1 cellular context compared by ENCODE assay signal in the genomic region with DNA sequence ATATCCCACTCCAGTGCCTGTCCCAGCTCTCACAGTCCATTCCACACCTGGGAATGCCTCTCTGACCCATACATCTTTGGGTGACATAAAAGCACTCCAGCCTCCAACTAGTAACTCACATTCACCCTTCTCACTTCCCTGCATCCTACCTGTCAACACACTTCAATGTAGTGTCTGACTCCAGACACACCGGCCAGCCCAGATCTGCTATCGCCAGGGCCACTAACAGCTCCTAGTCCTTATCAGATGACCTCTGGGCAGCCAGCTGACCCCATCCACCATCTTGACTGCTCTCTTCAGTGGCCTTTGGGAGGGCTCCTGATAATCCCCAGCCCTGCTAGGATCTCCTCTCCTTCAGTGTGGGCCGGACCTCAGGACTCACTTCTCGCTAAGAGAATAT.
TF ChIP-seq lines count a peak whose summit lies in the region.

No MANE protein-coding gene starts in this region.

TF ChIP-seq in K562, 482 proteins besides CTCF, POLR2A, EP300 and RAD21 (continues in another document):
- no peak for TF ChIP-seq ZNF507 (tag; conservative IDR thresholded peaks at IDR 0.05)
- TF ChIP-seq, protein P1, sequence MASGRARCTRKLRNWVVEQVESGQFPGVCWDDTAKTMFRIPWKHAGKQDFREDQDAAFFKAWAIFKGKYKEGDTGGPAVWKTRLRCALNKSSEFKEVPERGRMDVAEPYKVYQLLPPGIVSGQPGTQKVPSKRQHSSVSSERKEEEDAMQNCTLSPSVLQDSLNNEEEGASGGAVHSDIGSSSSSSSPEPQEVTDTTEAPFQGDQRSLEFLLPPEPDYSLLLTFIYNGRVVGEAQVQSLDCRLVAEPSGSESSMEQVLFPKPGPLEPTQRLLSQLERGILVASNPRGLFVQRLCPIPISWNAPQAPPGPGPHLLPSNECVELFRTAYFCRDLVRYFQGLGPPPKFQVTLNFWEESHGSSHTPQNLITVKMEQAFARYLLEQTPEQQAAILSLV (tag; IDR thresholded peaks at IDR 0.05), result no peak
- no peak for TF ChIP-seq HSF4 (CRISPR knock-in tag; IDR thresholded peaks at IDR 0.05; ENCODE audit: borderline replicate concordance)
- no peak for TF ChIP-seq CBX2 (IDR thresholded peaks at IDR 0.05; ENCODE audit: insufficient read depth, low read length, poor library complexity, severe bottlenecking)
- TF ChIP-seq, protein P2, sequence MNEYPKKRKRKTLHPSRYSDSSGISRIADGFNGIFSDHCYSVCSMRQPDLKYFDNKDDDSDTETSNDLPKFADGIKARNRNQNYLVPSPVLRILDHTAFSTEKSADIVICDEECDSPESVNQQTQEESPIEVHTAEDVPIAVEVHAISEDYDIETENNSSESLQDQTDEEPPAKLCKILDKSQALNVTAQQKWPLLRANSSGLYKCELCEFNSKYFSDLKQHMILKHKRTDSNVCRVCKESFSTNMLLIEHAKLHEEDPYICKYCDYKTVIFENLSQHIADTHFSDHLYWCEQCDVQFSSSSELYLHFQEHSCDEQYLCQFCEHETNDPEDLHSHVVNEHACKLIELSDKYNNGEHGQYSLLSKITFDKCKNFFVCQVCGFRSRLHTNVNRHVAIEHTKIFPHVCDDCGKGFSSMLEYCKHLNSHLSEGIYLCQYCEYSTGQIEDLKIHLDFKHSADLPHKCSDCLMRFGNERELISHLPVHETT (CRISPR knock-in tag; conservative IDR thresholded peaks at IDR 0.05 in 1 of 2, IDR thresholded peaks at IDR 0.05 in 1 of 2), result no peak
- TF ChIP-seq CBX1 (IDR thresholded peaks at IDR 0.05; ENCODE audit: low read depth), result no peak
- no peak for TF ChIP-seq HDGF (IDR thresholded peaks at IDR 0.05)
- TF ChIP-seq NCOR1 (IDR thresholded peaks at IDR 0.05), result peak; percentile 18; the same call in 1 of the 2 replicates
- TF ChIP-seq ZNF133 (CRISPR knock-in tag; IDR thresholded peaks at IDR 0.05), result no peak
- TF ChIP-seq, protein P3, sequence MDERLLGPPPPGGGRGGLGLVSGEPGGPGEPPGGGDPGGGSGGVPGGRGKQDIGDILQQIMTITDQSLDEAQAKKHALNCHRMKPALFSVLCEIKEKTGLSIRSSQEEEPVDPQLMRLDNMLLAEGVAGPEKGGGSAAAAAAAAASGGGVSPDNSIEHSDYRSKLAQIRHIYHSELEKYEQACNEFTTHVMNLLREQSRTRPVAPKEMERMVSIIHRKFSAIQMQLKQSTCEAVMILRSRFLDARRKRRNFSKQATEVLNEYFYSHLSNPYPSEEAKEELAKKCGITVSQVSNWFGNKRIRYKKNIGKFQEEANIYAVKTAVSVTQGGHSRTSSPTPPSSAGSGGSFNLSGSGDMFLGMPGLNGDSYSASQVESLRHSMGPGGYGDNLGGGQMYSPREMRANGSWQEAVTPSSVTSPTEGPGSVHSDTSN (CRISPR knock-in tag; IDR thresholded peaks at IDR 0.05; ENCODE audit: low read depth), result no peak
- TF ChIP-seq, protein P3 (tag; conservative IDR thresholded peaks at IDR 0.05; ENCODE audit: low read depth), result peak; percentile 56; the same call in 1 of the 2 replicates
- TF ChIP-seq DPF2 (IDR thresholded peaks at IDR 0.05), result peak; percentile 43; the same call in 1 of the 2 replicates
- TF ChIP-seq ZNF778 (CRISPR knock-in tag; IDR thresholded peaks at IDR 0.05), result no peak
- peak in 1 of 3 experiments; percentile 72 for TF ChIP-seq YY1 (IDR thresholded peaks at IDR 0.05; ENCODE audit: borderline replicate concordance in 1 of 3, control insufficient read depth in 1 of 3, extremely low read depth in 1 of 3, insufficient read depth in 3 of 3, insufficient read length in 1 of 3, insufficient replicate concordance in 2 of 3, low read depth in 1 of 3, low read length in 2 of 3)
- no peak for TF ChIP-seq PPARD (CRISPR knock-in tag; IDR thresholded peaks at IDR 0.05)
- TF ChIP-seq POLR2AphosphoS5 (IDR thresholded peaks at IDR 0.05; ENCODE audit: control insufficient read depth, insufficient read depth, low read depth, low read length), result no peak
- no peak for TF ChIP-seq NRF1 (conservative IDR thresholded peaks at IDR 0.05 in 1 of 2, IDR thresholded peaks at IDR 0.05 in 1 of 2)
- TF ChIP-seq ADNP (tag; IDR thresholded peaks at IDR 0.05), result no peak
- TF ChIP-seq, protein P4, sequence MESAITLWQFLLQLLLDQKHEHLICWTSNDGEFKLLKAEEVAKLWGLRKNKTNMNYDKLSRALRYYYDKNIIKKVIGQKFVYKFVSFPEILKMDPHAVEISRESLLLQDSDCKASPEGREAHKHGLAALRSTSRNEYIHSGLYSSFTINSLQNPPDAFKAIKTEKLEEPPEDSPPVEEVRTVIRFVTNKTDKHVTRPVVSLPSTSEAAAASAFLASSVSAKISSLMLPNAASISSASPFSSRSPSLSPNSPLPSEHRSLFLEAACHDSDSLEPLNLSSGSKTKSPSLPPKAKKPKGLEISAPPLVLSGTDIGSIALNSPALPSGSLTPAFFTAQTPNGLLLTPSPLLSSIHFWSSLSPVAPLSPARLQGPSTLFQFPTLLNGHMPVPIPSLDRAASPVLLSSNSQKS (CRISPR knock-in tag; IDR thresholded peaks at IDR 0.05), result no peak
- TF ChIP-seq, protein P5, sequence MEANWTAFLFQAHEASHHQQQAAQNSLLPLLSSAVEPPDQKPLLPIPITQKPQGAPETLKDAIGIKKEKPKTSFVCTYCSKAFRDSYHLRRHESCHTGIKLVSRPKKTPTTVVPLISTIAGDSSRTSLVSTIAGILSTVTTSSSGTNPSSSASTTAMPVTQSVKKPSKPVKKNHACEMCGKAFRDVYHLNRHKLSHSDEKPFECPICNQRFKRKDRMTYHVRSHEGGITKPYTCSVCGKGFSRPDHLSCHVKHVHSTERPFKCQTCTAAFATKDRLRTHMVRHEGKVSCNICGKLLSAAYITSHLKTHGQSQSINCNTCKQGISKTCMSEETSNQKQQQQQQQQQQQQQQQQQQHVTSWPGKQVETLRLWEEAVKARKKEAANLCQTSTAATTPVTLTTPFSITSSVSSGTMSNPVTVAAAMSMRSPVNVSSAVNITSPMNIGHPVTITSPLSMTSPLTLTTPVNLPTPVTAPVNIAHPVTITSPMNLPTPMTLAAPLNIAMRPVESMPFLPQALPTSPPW (CRISPR knock-in tag; IDR thresholded peaks at IDR 0.05), result no peak
- TF ChIP-seq TAL1 (IDR thresholded peaks at IDR 0.05), result peak; percentile 26; the same call in 1 of the 2 replicates
- 0 out of 2 replicates have a peak, but pooled peaks have one; percentile 35 for TF ChIP-seq SMARCE1 (IDR thresholded peaks at IDR 0.05)
- no peak for TF ChIP-seq ZNF232 (CRISPR knock-in tag; IDR thresholded peaks at IDR 0.05)
- TF ChIP-seq TEAD4 (IDR thresholded peaks at IDR 0.05; ENCODE audit: low read length), result peak; percentile 32; the same call in 1 of the 2 replicates
- no peak for TF ChIP-seq TEAD4 (CRISPR knock-in tag; IDR thresholded peaks at IDR 0.05; ENCODE audit: borderline replicate concordance)
- TF ChIP-seq ZBTB1 (CRISPR knock-in tag; IDR thresholded peaks at IDR 0.05; ENCODE audit: borderline replicate concordance, low read depth), result no peak
- TF ChIP-seq ZNF224 (CRISPR knock-in tag; IDR thresholded peaks at IDR 0.05), result no peak
- TF ChIP-seq, protein P6, sequence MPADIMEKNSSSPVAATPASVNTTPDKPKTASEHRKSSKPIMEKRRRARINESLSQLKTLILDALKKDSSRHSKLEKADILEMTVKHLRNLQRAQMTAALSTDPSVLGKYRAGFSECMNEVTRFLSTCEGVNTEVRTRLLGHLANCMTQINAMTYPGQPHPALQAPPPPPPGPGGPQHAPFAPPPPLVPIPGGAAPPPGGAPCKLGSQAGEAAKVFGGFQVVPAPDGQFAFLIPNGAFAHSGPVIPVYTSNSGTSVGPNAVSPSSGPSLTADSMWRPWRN (IDR thresholded peaks at IDR 0.05; ENCODE audit: low read depth), result 0 out of 2 replicates have a peak, but pooled peaks have one; percentile 12
- TF ChIP-seq FOXK2 (conservative IDR thresholded peaks at IDR 0.05 in 1 of 2, IDR thresholded peaks at IDR 0.05 in 1 of 2; ENCODE audit: low read depth in 2 of 2), result no peak
- TF ChIP-seq KLF16 (IDR thresholded peaks at IDR 0.05), result no peak
- TF ChIP-seq SRSF3 (IDR thresholded peaks at IDR 0.05; ENCODE audit: insufficient read depth, low read length), result no peak
- TF ChIP-seq GATA2 (CRISPR knock-in tag; IDR thresholded peaks at IDR 0.05), result no peak
- no peak for TF ChIP-seq SIX5 (IDR thresholded peaks at IDR 0.05; ENCODE audit: borderline replicate concordance in 1 of 2, insufficient read depth in 1 of 2, low read depth in 1 of 2, low read length in 2 of 2)
- TF ChIP-seq, protein P7, sequence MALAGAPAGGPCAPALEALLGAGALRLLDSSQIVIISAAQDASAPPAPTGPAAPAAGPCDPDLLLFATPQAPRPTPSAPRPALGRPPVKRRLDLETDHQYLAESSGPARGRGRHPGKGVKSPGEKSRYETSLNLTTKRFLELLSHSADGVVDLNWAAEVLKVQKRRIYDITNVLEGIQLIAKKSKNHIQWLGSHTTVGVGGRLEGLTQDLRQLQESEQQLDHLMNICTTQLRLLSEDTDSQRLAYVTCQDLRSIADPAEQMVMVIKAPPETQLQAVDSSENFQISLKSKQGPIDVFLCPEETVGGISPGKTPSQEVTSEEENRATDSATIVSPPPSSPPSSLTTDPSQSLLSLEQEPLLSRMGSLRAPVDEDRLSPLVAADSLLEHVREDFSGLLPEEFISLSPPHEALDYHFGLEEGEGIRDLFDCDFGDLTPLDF (CRISPR knock-in tag; IDR thresholded peaks at IDR 0.05), result no peak
- no peak for TF ChIP-seq STAG1 (CRISPR knock-in tag; IDR thresholded peaks at IDR 0.05; ENCODE audit: borderline replicate concordance)
- TF ChIP-seq HIVEP1 (CRISPR knock-in tag; IDR thresholded peaks at IDR 0.05), result no peak
- TF ChIP-seq, protein P8, sequence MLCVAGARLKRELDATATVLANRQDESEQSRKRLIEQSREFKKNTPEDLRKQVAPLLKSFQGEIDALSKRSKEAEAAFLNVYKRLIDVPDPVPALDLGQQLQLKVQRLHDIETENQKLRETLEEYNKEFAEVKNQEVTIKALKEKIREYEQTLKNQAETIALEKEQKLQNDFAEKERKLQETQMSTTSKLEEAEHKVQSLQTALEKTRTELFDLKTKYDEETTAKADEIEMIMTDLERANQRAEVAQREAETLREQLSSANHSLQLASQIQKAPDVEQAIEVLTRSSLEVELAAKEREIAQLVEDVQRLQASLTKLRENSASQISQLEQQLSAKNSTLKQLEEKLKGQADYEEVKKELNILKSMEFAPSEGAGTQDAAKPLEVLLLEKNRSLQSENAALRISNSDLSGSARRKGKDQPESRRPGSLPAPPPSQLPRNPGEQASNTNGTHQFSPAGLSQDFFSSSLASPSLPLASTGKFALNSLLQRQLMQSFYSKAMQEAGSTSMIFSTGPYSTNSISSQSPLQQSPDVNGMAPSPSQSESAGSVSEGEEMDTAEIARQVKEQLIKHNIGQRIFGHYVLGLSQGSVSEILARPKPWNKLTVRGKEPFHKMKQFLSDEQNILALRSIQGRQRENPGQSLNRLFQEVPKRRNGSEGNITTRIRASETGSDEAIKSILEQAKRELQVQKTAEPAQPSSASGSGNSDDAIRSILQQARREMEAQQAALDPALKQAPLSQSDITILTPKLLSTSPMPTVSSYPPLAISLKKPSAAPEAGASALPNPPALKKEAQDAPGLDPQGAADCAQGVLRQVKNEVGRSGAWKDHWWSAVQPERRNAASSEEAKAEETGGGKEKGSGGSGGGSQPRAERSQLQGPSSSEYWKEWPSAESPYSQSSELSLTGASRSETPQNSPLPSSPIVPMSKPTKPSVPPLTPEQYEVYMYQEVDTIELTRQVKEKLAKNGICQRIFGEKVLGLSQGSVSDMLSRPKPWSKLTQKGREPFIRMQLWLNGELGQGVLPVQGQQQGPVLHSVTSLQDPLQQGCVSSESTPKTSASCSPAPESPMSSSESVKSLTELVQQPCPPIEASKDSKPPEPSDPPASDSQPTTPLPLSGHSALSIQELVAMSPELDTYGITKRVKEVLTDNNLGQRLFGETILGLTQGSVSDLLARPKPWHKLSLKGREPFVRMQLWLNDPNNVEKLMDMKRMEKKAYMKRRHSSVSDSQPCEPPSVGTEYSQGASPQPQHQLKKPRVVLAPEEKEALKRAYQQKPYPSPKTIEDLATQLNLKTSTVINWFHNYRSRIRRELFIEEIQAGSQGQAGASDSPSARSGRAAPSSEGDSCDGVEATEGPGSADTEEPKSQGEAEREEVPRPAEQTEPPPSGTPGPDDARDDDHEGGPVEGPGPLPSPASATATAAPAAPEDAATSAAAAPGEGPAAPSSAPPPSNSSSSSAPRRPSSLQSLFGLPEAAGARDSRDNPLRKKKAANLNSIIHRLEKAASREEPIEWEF (CRISPR knock-in tag; IDR thresholded peaks at IDR 0.05), result no peak
- TF ChIP-seq, protein P9, sequence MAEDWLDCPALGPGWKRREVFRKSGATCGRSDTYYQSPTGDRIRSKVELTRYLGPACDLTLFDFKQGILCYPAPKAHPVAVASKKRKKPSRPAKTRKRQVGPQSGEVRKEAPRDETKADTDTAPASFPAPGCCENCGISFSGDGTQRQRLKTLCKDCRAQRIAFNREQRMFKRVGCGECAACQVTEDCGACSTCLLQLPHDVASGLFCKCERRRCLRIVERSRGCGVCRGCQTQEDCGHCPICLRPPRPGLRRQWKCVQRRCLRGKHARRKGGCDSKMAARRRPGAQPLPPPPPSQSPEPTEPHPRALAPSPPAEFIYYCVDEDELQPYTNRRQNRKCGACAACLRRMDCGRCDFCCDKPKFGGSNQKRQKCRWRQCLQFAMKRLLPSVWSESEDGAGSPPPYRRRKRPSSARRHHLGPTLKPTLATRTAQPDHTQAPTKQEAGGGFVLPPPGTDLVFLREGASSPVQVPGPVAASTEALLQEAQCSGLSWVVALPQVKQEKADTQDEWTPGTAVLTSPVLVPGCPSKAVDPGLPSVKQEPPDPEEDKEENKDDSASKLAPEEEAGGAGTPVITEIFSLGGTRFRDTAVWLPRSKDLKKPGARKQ (CRISPR knock-in tag; IDR thresholded peaks at IDR 0.05), result no peak
- TF ChIP-seq, protein P10, sequence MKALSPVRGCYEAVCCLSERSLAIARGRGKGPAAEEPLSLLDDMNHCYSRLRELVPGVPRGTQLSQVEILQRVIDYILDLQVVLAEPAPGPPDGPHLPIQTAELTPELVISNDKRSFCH (CRISPR knock-in tag; IDR thresholded peaks at IDR 0.05), result no peak
- TF ChIP-seq, protein P10 (tag; IDR thresholded peaks at IDR 0.05), result no peak
- TF ChIP-seq ZNF77 (CRISPR knock-in tag; IDR thresholded peaks at IDR 0.05), result no peak
- TF ChIP-seq ZZZ3 (IDR thresholded peaks at IDR 0.05), result no peak
- TF ChIP-seq, protein P11, sequence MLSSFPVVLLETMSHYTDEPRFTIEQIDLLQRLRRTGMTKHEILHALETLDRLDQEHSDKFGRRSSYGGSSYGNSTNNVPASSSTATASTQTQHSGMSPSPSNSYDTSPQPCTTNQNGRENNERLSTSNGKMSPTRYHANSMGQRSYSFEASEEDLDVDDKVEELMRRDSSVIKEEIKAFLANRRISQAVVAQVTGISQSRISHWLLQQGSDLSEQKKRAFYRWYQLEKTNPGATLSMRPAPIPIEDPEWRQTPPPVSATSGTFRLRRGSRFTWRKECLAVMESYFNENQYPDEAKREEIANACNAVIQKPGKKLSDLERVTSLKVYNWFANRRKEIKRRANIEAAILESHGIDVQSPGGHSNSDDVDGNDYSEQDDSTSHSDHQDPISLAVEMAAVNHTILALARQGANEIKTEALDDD (IDR thresholded peaks at IDR 0.05), result no peak
- TF ChIP-seq DACH1 (IDR thresholded peaks at IDR 0.05; ENCODE audit: partially characterized antibody), result peak; percentile 13
